ENCODE assay signal across 2 cellular contexts in genomic region chr9:126580319-126580718, GRCh38. TPM values are rescaled to one million over a fixed set of nuclear protein-coding genes. Genes with fewer than 3 reads are reported as not detected.
"Had no signal": no experiment of that assay in that cellular context is flagged by ENCODE, and none has a peak within 500 bp of the region (broad histone marks: within the 10 kb centered on the region; RNA-seq: fewer than 3 reads in every experiment).

No MANE protein-coding gene starts in this region.

RNA-seq across cellular contexts. Expression of gene LMX1B, which starts 33.4 kb away (rescaled TPM):
- total RNA-seq: GM23248, HFFc6 had no signal
- polyA plus RNA-seq: GM23248 had no signal
